Comparison of ENCODE assay signal across 23 cellular contexts in the genomic region with DNA sequence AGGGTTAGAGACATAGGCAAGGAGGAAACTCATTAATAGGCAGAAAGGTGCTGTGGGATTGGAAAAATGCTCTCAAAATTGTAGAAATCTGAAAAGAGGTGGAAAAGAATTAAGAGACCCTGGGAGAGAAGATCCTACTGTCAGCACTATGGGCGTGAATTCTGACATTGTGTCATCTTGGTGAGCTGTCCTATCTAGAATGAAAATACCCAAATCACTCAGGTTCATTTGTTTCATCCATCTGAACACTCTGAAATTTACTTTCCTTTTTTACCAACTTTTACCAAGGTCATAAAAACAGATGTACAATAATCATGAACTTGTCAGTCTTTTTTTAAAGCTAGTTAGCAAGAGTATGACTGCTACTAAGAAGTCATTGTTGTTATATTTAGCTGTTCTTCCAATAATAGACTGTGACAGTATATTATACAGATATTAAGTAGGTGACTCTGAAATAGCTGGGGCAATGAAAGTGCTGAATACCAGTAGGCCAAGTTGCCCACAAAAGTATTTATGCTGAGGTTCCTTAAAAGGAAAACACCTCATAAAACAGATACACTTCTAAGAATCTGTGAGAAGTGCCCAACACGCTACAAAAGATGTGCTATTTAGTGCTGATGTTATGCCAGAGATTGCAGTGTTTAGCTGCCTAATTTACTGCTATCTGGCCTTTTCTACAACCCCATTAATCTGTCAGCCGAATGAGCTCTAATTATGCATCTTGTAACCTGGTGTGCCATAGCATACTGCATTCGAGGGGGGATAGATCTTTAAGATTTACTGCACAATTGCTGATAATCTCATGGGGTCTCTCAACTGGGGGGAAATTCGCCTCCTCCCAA.
A peak's percentile ranks its signal among the peaks of the same experiment; 100 is the strongest.
DNase-seq lines count a peak whose midpoint lies in the region; ATAC-seq and TF ChIP-seq lines count a peak whose summit lies in the region.
"Had no signal": no experiment of that assay in that cellular context is flagged by ENCODE, and none has a peak within 500 bp of the region (broad histone marks: within the 10 kb centered on the region; RNA-seq: fewer than 3 reads in every experiment).

No MANE protein-coding gene starts in this region.

- CTCF ChIA-PET in HEK293T (lab: Yijun Ruan, JAX), result interaction anchor here (0.8 to 1.4 kb wide), 3 partner anchors 11 to 927 kb away, joined by 3 to 4 read pairs (median 3); no protein-coding TSS in a partner anchor

- H3F3A ChIP-seq in neural cell (ENCODE audit: insufficient read depth, low read length, poor library complexity, severe bottlenecking), result no peaks in the 10 kb centered on the region

- H3K9ac ChIP-seq in neural cell (ENCODE audit: low read length), result no peak overlapping the region
- H3K9ac ChIP-seq: BLaER1 treated with 17β-estradiol and CSF1 and Interleukin-3, amounts not matched to agents 10 nM and 100 nM had no signal

- H3K4me2 ChIP-seq in neural cell (ENCODE audit: low read length), result peak overlapping the region; percentile 21
- H3K4me2 ChIP-seq: BLaER1 treated with 17β-estradiol and CSF1 and Interleukin-3, amounts not matched to agents 10 nM and 100 nM had no signal

- peak overlapping the region; percentile 60 for H3K4me3 Mint-ChIP-seq in activated T-helper 2 cell treated with anti-CD3 and anti-CD28 coated beads, Interferon-gamma antibody, Interleukin-2, Interleukin-4, amounts not matched to agents 10 μg/mL and 5 μg/mL and 100 μg/mL, durations not matched to agents 14 hours and 24 hours and 36 hours (ENCODE audit: low read depth)
- H3K4me3 Mint-ChIP-seq: WTC11 had no signal

- H3K27me3 ChIP-seq in neural cell (ENCODE audit: insufficient read depth, low read depth, low read length), result no peaks in the 10 kb centered on the region
- H3K27me3 ChIP-seq: BLaER1 treated with 17β-estradiol and CSF1 and Interleukin-3, amounts not matched to agents 10 nM and 100 nM; gastroesophageal sphincter; pancreas; suprapubic skin had no signal

- no peaks in the 10 kb centered on the region for H3K79me2 ChIP-seq in neural cell (replicated peaks; ENCODE audit: insufficient read depth, low read length)

- no peak overlapping the region for H2AFZ ChIP-seq in neural cell (ENCODE audit: low read depth, low read length)

- H3K36me3 Mint-ChIP-seq in activated T-helper 2 cell treated with anti-CD3 and anti-CD28 coated beads, Interferon-gamma antibody, Interleukin-2, Interleukin-4, amounts not matched to agents 10 μg/mL and 5 μg/mL and 100 μg/mL, durations not matched to agents 14 hours and 24 hours and 36 hours (ENCODE audit: low read depth), result peaks cover 42% of the 10 kb centered on the region
- H3K36me3 Mint-ChIP-seq: WTC11 had no signal

- H3K27ac Mint-ChIP-seq in activated T-helper 2 cell treated with anti-CD3 and anti-CD28 coated beads, Interferon-gamma antibody, Interleukin-2, Interleukin-4, amounts not matched to agents 10 μg/mL and 5 μg/mL and 100 μg/mL, durations not matched to agents 14 hours and 24 hours and 36 hours, result peak overlapping the region; percentile 88
- H3K27ac Mint-ChIP-seq: WTC11 had no signal

- no peaks in the 10 kb centered on the region for H3K9me3 ChIP-seq in neural cell (ENCODE audit: low read length)
- H3K9me3 ChIP-seq: pancreas, suprapubic skin had no signal

- no peaks in the 10 kb centered on the region for H3K27me3 Mint-ChIP-seq in activated T-helper 2 cell treated with anti-CD3 and anti-CD28 coated beads, Interferon-gamma antibody, Interleukin-2, Interleukin-4, amounts not matched to agents 10 μg/mL and 5 μg/mL and 100 μg/mL, durations not matched to agents 14 hours and 24 hours and 36 hours (ENCODE audit: low read depth)

- POLR2A ChIA-PET in HEK293T (lab: Yijun Ruan, JAX), result interaction anchor here (0.6 kb wide), 1 partner anchor 21 kb away, joined by 3 read pairs; no protein-coding TSS in a partner anchor

- TF ChIP-seq RAD21 in neural cell (conservative IDR thresholded peaks at IDR 0.05), result no peak

- no peak for TF ChIP-seq EP300 in neural cell (conservative IDR thresholded peaks at IDR 0.05; ENCODE audit: poor library complexity, severe bottlenecking)

- peak; percentile 85 for ATAC-seq in activated CD4-positive, CD25-positive, alpha-beta regulatory T cell treated with anti-CD3 and anti-CD28 coated beads, Interleukin-2, amount 50 U/mL, for 24 hours
- ATAC-seq in GM21528 (IDR thresholded peaks at IDR 0.05; ENCODE audit: low FRiP score, unreplicated experiment) (no peak), SK-N-SH treated with all-trans-retinoic acid at 6 μM for 48 hours (no peak)
- ATAC-seq: gastroesophageal sphincter, GM12878, HCT116, pancreas, WTC11 had no signal

- intact Hi-C loops in activated T-helper 2 cell treated with anti-CD3 and anti-CD28 coated beads, Interferon-gamma antibody, Interleukin-2, Interleukin-4, amounts not matched to agents 10 μg/mL and 5 μg/mL and 100 μg/mL, durations not matched to agents 14 hours and 24 hours and 36 hours (cut with micrococcal nuclease), result loop anchor here (2.0 kb wide), 2 partner anchors 30 to 328 kb away; no protein-coding TSS in a partner anchor

- H3K36me3 ChIP-seq in neural cell (ENCODE audit: insufficient read depth, low read length), result no peaks in the 10 kb centered on the region
- H3K36me3 ChIP-seq: BLaER1 treated with 17β-estradiol and CSF1 and Interleukin-3, amounts not matched to agents 10 nM and 100 nM; gastroesophageal sphincter; pancreas; suprapubic skin had no signal

- H3K27ac ChIP-seq in neural cell (ENCODE audit: low read length), result peak overlapping the region; percentile 19
- H3K27ac ChIP-seq: BLaER1 treated with 17β-estradiol and CSF1 and Interleukin-3, amounts not matched to agents 10 nM and 100 nM; epithelial cell of prostate; gastroesophageal sphincter; pancreas; suprapubic skin had no signal

- DNase-seq in activated CD4-positive, CD25-positive, alpha-beta regulatory T cell treated with anti-CD3 and anti-CD28 coated beads, Interleukin-2, amount 50 U/mL, for 72 hours, result no peak
- DNase-seq in HEK293T (ENCODE audit: extremely low spot score), result no peak
- DNase-seq in activated T-helper 2 cell treated with anti-CD3 and anti-CD28 coated beads, Interferon-gamma antibody, Interleukin-2, Interleukin-4, amounts not matched to agents 10 μg/mL and 5 μg/mL and 100 μg/mL, durations not matched to agents 14 hours and 24 hours and 36 hours (ENCODE audit: low spot score), result no peak
- no peak for DNase-seq in NCI-H2029 treated with DMSO at 0.1 percent for 48 hours (lab: John Stamatoyannopoulos, UW)
- DNase-seq: dermis blood vessel endothelial cell; GDM1; KBM-7; NCI-H526 treated with DMSO at 0.1 percent for 48 hours; pancreas; SHP77 treated with DMSO at 0.1 percent for 48 hours; small intestine; stimulated activated CD4-positive, alpha-beta T cell treated with anti-CD3 and anti-CD28 coated beads, Interleukin-4, amount 100 ng/mL, for 4 hours had no signal

- H3K4me1 Mint-ChIP-seq in activated T-helper 2 cell treated with anti-CD3 and anti-CD28 coated beads, Interferon-gamma antibody, Interleukin-2, Interleukin-4, amounts not matched to agents 10 μg/mL and 5 μg/mL and 100 μg/mL, durations not matched to agents 14 hours and 24 hours and 36 hours (ENCODE audit: low read depth), result peaks cover 65% of the 10 kb centered on the region

- no peaks in the 10 kb centered on the region for H4K20me1 ChIP-seq in neural cell (ENCODE audit: insufficient read depth)
- H4K20me1 ChIP-seq: BLaER1 treated with 17β-estradiol and CSF1 and Interleukin-3, amounts not matched to agents 10 nM and 100 nM had no signal

- H3K4me3 ChIP-seq in neural cell (ENCODE audit: low read length), result peak overlapping the region; percentile 48
- H3K4me3 ChIP-seq: BLaER1 treated with 17β-estradiol and CSF1 and Interleukin-3, amounts not matched to agents 10 nM and 100 nM; gastroesophageal sphincter; GM12878; pancreas; suprapubic skin had no signal

- no peak for TF ChIP-seq CTCF in neural cell (IDR thresholded peaks at IDR 0.05; ENCODE audit: poor library complexity, severe bottlenecking)

- H3K9me3 Mint-ChIP-seq in activated T-helper 2 cell treated with anti-CD3 and anti-CD28 coated beads, Interferon-gamma antibody, Interleukin-2, Interleukin-4, amounts not matched to agents 10 μg/mL and 5 μg/mL and 100 μg/mL, durations not matched to agents 14 hours and 24 hours and 36 hours, result peaks cover 24% of the 10 kb centered on the region
- H3K9me3 Mint-ChIP-seq: WTC11 had no signal

- H3K9me2 ChIP-seq in neural cell (ENCODE audit: insufficient read depth, low read length), result no peaks in the 10 kb centered on the region

TF ChIP-seq in HEK293T, 16 proteins besides CTCF, POLR2A, EP300 and RAD21 (continues in another document):
- TF ChIP-seq, protein P1, sequence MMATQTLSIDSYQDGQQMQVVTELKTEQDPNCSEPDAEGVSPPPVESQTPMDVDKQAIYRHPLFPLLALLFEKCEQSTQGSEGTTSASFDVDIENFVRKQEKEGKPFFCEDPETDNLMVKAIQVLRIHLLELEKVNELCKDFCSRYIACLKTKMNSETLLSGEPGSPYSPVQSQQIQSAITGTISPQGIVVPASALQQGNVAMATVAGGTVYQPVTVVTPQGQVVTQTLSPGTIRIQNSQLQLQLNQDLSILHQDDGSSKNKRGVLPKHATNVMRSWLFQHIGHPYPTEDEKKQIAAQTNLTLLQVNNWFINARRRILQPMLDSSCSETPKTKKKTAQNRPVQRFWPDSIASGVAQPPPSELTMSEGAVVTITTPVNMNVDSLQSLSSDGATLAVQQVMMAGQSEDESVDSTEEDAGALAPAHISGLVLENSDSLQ (IDR thresholded peaks at IDR 0.05), result peak; percentile 81
- no peak for TF ChIP-seq SP1 (IDR thresholded peaks at IDR 0.05)

TF ChIP-seq in neural cell, 6 proteins besides CTCF, POLR2A, EP300 and RAD21 (continues in another document):
- no peak for TF ChIP-seq SMC3 (conservative IDR thresholded peaks at IDR 0.05; ENCODE audit: poor library complexity)

TF ChIP-seq in SK-N-SH treated with all-trans-retinoic acid at 6 μM for 48 hours, 23 proteins besides CTCF, POLR2A, EP300 and RAD21 (continues in another document):
- TF ChIP-seq, protein P2, sequence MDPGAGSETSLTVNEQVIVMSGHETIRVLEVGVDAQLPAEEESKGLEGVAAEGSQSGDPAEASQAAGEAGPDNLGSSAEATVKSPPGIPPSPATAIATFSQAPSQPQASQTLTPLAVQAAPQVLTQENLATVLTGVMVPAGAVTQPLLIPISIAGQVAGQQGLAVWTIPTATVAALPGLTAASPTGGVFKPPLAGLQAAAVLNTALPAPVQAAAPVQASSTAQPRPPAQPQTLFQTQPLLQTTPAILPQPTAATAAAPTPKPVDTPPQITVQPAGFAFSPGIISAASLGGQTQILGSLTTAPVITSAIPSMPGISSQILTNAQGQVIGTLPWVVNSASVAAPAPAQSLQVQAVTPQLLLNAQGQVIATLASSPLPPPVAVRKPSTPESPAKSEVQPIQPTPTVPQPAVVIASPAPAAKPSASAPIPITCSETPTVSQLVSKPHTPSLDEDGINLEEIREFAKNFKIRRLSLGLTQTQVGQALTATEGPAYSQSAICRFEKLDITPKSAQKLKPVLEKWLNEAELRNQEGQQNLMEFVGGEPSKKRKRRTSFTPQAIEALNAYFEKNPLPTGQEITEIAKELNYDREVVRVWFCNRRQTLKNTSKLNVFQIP (CRISPR knock-in tag; IDR thresholded peaks at IDR 0.05; ENCODE audit: borderline replicate concordance, low read depth), result no peak
- TF ChIP-seq ZC3H10 (CRISPR knock-in tag; IDR thresholded peaks at IDR 0.05), result no peak

Comparison
In these comparisons a context has a peak if more than half of its experiments do, and no peak if none do; other contexts are left out.
1. ATAC-seq: peak in activated CD4-positive, CD25-positive, alpha-beta regulatory T cell treated with anti-CD3 and anti-CD28 coated beads, Interleukin-2, amount 50 U/mL, for 24 hours (2 of 2); none in GM21528 (single experiment) and SK-N-SH treated with all-trans-retinoic acid at 6 μM for 48 hours (single experiment).